ENCODE assay signal across 8 cellular contexts in the genomic region with DNA sequence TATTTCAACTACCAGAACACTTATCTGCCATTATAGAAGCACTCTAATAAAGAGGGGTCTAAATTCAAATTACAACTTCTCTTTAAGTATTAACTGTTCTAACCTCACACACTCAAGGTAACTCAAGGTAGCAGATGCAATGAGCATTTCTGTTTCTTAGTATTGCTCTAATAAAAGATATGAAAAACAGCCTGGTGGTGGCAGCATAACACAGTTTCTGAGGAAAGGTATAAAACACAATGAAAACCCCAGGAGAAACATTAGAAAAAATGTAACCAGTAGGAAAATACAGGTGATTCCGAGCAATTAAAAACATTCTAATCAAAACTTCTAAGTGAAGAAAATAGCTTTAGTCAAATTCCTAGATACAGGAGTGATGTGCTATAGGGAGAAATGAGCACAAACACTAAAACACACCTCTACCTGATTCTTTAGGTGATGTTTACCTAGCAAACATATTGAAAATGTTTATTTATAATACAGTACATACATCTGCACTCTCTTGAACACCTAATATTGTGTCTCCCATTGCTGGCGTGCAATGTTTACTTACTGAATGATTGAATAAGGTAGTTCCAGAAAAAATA. TPM values are rescaled to one million over a fixed set of nuclear protein-coding genes. Genes with fewer than 3 reads are reported as not detected.
DNase-seq lines count a peak whose midpoint lies in the region; ATAC-seq, FAIRE-seq and TF ChIP-seq lines count a peak whose summit lies in the region.

No MANE protein-coding gene starts in this region.

- H3K4me2 ChIP-seq in endothelial cell of umbilical vein (ENCODE audit: insufficient read depth, low read length): no peak overlapping the region
- no peak overlapping the region for H3K4me2 ChIP-seq in parathyroid adenoma (ENCODE audit: low read length)

- TF ChIP-seq POLR2A in endothelial cell of umbilical vein (IDR thresholded peaks at IDR 0.05; ENCODE audit: low read depth, low read length): no peak

- intact Hi-C loops in activated B cell treated with CpG ODN at 0.5 μM for 24 hours (cut with micrococcal nuclease): loop anchor here (1.0 to 10.0 kb wide), 8 partner anchors 17 to 1111 kb away; a partner anchor contains a TSS
- intact Hi-C loops in endothelial cell of umbilical vein (cut with micrococcal nuclease): loop anchor here (1.0 to 5.0 kb wide), 3 partner anchors 129 to 1171 kb away; no protein-coding TSS in a partner anchor

- no peaks in the 10 kb centered on the region for H3K27me3 ChIP-seq in endothelial cell of umbilical vein (ENCODE audit: control insufficient read depth in 2 of 2, insufficient read depth in 2 of 2, low read length in 2 of 2)
- H3K27me3 ChIP-seq in parathyroid adenoma (ENCODE audit: control insufficient read depth, insufficient read depth, low read length): no peaks in the 10 kb centered on the region

- H3K4me3 Mint-ChIP-seq in activated B cell treated with CpG ODN at 0.5 μM for 24 hours: peak overlapping the region; percentile 44

- peaks cover 37% of the 10 kb centered on the region for H3K4me1 Mint-ChIP-seq in activated B cell treated with CpG ODN at 0.5 μM for 24 hours

- H3K9ac ChIP-seq in endothelial cell of umbilical vein (replicated peaks; ENCODE audit: extremely low read depth, insufficient read depth, low read length): no peak overlapping the region
- no peak overlapping the region for H3K9ac ChIP-seq in parathyroid adenoma

- H2AFZ ChIP-seq in endothelial cell of umbilical vein (ENCODE audit: low read depth, low read length) (no peak overlapping the region), parathyroid adenoma (no peak overlapping the region)

- H3K27me3 Mint-ChIP-seq in activated B cell treated with CpG ODN at 0.5 μM for 24 hours: no peaks in the 10 kb centered on the region

- H3K27ac ChIP-seq in endothelial cell of umbilical vein (ENCODE audit: insufficient read depth, low read depth, low read length): no peak overlapping the region
- no peak overlapping the region for H3K27ac ChIP-seq in parathyroid adenoma

- no peaks in the 10 kb centered on the region for H3K9me3 Mint-ChIP-seq in activated B cell treated with CpG ODN at 0.5 μM for 24 hours

- H4K20me1 ChIP-seq in endothelial cell of umbilical vein (replicated peaks; ENCODE audit: control insufficient read depth, extremely low read depth, insufficient read depth, low read length): no peaks in the 10 kb centered on the region

- H3K79me2 ChIP-seq in endothelial cell of umbilical vein (ENCODE audit: control insufficient read depth, insufficient read depth, low read length) (peaks cover 46% of the 10 kb centered on the region), parathyroid adenoma (peaks cover 56% of the 10 kb centered on the region)

- FAIRE-seq in endothelial cell of umbilical vein (lab: Jason Lieb, UNC): no peak

- CTCF ChIA-PET in activated B cell treated with CpG ODN at 0.5 μM for 24 hours (lab: Charles Lee) (interaction anchor here (0.6 to 4.5 kb wide), 4 partner anchors 17 to 536 kb away, joined by 3 to 34 read pairs (median 3); no protein-coding TSS in a partner anchor), endothelial cell of umbilical vein (lab: Charles Lee) (interaction anchor here (1.4 to 2.9 kb wide), 3 partner anchors 13 to 178 kb away, joined by 4 to 15 read pairs (median 5); no protein-coding TSS in a partner anchor)

- no peaks in the 10 kb centered on the region for H3K9me3 ChIP-seq in endothelial cell of umbilical vein (replicated peaks; ENCODE audit: control insufficient read depth, insufficient read depth, low read length)
- H3K9me3 ChIP-seq in parathyroid adenoma (ENCODE audit: control insufficient read depth, low read length): no peaks in the 10 kb centered on the region

- H3K36me3 ChIP-seq in endothelial cell of umbilical vein (ENCODE audit: control insufficient read depth in 2 of 2, extremely low read depth in 1 of 2, insufficient read depth in 2 of 2, low read length in 2 of 2) (no peaks in the 10 kb centered on the region), parathyroid adenoma (ENCODE audit: control insufficient read depth, insufficient read depth, low read length) (no peaks in the 10 kb centered on the region)

- H3K36me3 Mint-ChIP-seq in activated B cell treated with CpG ODN at 0.5 μM for 24 hours (ENCODE audit: low read depth): peaks cover 23% of the 10 kb centered on the region

- DNase-seq in AG20443 (ENCODE audit: low spot score) (peak; percentile 39), NCI-H2081 (lab: John Stamatoyannopoulos, UW) (peak; percentile 54 to 71), activated B cell treated with CpG ODN at 0.5 μM for 24 hours (no peak), endothelial cell of umbilical vein (ENCODE audit: low read depth, low spot score) (peak; percentile 60), middle frontal gyrus (ENCODE audit: extremely low spot score, low spot score) (no peak), UCSD-AML1 (lab: John Stamatoyannopoulos, UW; ENCODE audit: unreplicated experiment) (no peak)

- BruUV-seq in endothelial cell of umbilical vein (replicated peaks; lab: Mats Ljungman, UMichigan): no TSS peak

- H3K27ac Mint-ChIP-seq in activated B cell treated with CpG ODN at 0.5 μM for 24 hours: no peak overlapping the region

- TF ChIP-seq CTCF in GM12872 (IDR thresholded peaks at IDR 0.05; ENCODE audit: insufficient read depth, low read depth, low read length) (peak; percentile 42; the same call in 2 of the 3 replicates), activated B cell treated with CpG ODN at 0.5 μM for 24 hours (IDR thresholded peaks at IDR 0.05) (peak; percentile 20), endothelial cell of umbilical vein (IDR thresholded peaks at IDR 0.05; ENCODE audit: extremely low read depth in 1 of 2, insufficient read depth in 1 of 2, low read depth in 1 of 2, low read length in 2 of 2) (peak; percentile 24 to 25), parathyroid adenoma (IDR thresholded peaks at IDR 0.05) (peak; percentile 73)

- no peaks in the 10 kb centered on the region for H3K9me1 ChIP-seq in endothelial cell of umbilical vein (replicated peaks; ENCODE audit: control insufficient read depth, extremely low read depth, insufficient read depth, low read length)

- H3K4me3 ChIP-seq in endothelial cell of umbilical vein (replicated peaks in 1 of 3; ENCODE audit: insufficient read depth in 1 of 3, low read depth in 1 of 3, low read length in 3 of 3): no peak overlapping the region
- H3K4me3 ChIP-seq in parathyroid adenoma (ENCODE audit: low read depth, low read length): no peak overlapping the region

- POLR2A ChIA-PET in activated B cell treated with CpG ODN at 0.5 μM for 24 hours (lab: Charles Lee) (no interaction called here), endothelial cell of umbilical vein (lab: Charles Lee) (no interaction called here)

- ATAC-seq in activated B cell treated with CpG ODN at 0.5 μM for 24 hours (ENCODE audit: low read depth): no peak

- dilution Hi-C loops in endothelial cell of umbilical vein (cut with MboI; ENCODE audit: extremely low pct_ligation_motif_present, low sequenced_read_pairs): no loop called here

- peaks cover 13% of the 10 kb centered on the region for H3K4me1 ChIP-seq in endothelial cell of umbilical vein (ENCODE audit: control insufficient read depth, extremely low read depth, insufficient read depth, low read length)
- peaks cover 4% of the 10 kb centered on the region for H3K4me1 ChIP-seq in parathyroid adenoma

TF ChIP-seq in endothelial cell of umbilical vein, 7 proteins besides CTCF, POLR2A, EP300 and RAD21:
- no peak for TF ChIP-seq MYC (IDR thresholded peaks at IDR 0.05; ENCODE audit: low read depth, low read length)
- no peak for TF ChIP-seq POLR2AphosphoS5 (IDR thresholded peaks at IDR 0.05; ENCODE audit: insufficient read depth, low read depth, low read length)
- TF ChIP-seq, protein P1, sequence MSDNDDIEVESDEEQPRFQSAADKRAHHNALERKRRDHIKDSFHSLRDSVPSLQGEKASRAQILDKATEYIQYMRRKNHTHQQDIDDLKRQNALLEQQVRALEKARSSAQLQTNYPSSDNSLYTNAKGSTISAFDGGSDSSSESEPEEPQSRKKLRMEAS (IDR thresholded peaks at IDR 0.05; ENCODE audit: insufficient read depth, insufficient read length): no peak
- TF ChIP-seq FOS (IDR thresholded peaks at IDR 0.05; ENCODE audit: borderline replicate concordance, insufficient read depth, low read length): no peak
- TF ChIP-seq JUN (IDR thresholded peaks at IDR 0.05; ENCODE audit: borderline replicate concordance, insufficient read depth, insufficient read length, low read depth): no peak
- TF ChIP-seq EZH2 (IDR thresholded peaks at IDR 0.05; ENCODE audit: borderline replicate concordance, low read depth, low read length, severe bottlenecking): no peak

RNA-seq across cellular contexts. Expression of a gene that starts 3.5 kb away (rescaled TPM):
- total RNA-seq in activated B cell treated with CpG ODN at 0.5 μM for 24 hours: 94.3 and 99.9 TPM in 2 replicates
- 52.1 and 52.2 TPM in 2 replicates for total RNA-seq in endothelial cell of umbilical vein
- 18.4 and 24.9 TPM in 2 replicates for polyA plus RNA-seq in endothelial cell of umbilical vein
- polyA plus RNA-seq in endothelial cell of umbilical vein (2011; cell fraction: cytosol; rRNA removed): 22.4 and 25.4 TPM in 2 replicates
- 25.8 and 27.3 TPM in 2 replicates for polyA plus RNA-seq in endothelial cell of umbilical vein (2011; cell fraction: nucleus; rRNA removed)
- 38.8 and 46.3 TPM in 2 replicates for polyA plus RNA-seq in endothelial cell of umbilical vein (2012)
- polyA minus RNA-seq in endothelial cell of umbilical vein: 39.3 and 45.9 TPM in 2 replicates
- 30.9 TPM for polyA minus RNA-seq in endothelial cell of umbilical vein (2011; cell fraction: cytosol; rRNA and poly(A)+ RNA removed)
- 18.5 and 22.4 TPM in 2 replicates for polyA minus RNA-seq in endothelial cell of umbilical vein (2011; cell fraction: nucleus; rRNA and poly(A)+ RNA removed)

Comparison
In these comparisons a context has a peak if more than half of its experiments do, and no peak if none do; other contexts are left out.
1. DNase-seq: peak in AG20443 (single experiment), NCI-H2081 (2 of 2) and endothelial cell of umbilical vein (single experiment); none in activated B cell treated with CpG ODN at 0.5 μM for 24 hours (single experiment), middle frontal gyrus (single experiment) and UCSD-AML1 (single experiment).
2. CTCF ChIP-seq: peak in every context shown above with its lines; median percentile 73 in parathyroid adenoma; 42 in GM12872; 24 in endothelial cell of umbilical vein; 20 in activated B cell treated with CpG ODN at 0.5 μM for 24 hours.